In the genomic region with DNA sequence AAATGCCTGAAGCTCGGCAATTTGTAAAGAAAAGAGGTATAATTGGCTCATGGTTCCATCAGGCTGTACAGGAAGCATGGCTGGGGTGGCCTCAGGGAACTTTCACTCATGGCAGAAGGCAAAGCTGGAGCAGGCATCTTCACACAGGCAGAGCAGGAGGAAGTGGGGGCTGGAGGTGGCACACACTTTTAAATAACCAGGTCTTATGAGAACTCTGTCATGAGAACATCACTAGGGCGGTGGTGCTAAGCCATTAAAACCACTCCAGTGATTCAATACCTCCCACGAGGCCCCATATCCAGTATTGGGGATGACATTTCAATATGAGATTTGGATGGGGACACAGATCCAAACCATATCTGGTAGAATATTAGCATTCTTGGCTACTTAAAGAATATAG, we compare ENCODE assay signal across 22 cellular contexts.
"Had no signal": no experiment of that assay in that cellular context is flagged by ENCODE, and none has a peak within 500 bp of the region (broad histone marks: within the 10 kb centered on the region; RNA-seq: fewer than 3 reads in every experiment).

No MANE protein-coding gene starts in this region.

- H3K4me3 ChIP-seq: K562, SJSA1 had no signal

- H3K4me3 Mint-ChIP-seq: IgD-negative memory B cell had no signal

- H3K4me2 ChIP-seq: KMS-11, SK-N-SH had no signal

- H3K9me3 ChIP-seq: SJSA1, SK-N-SH had no signal

- H3K36me3 ChIP-seq: SJSA1 had no signal

- H3K27ac ChIP-seq: HL-60, KMS-11, SJSA1 had no signal

- H3K9me2 ChIP-seq: SK-N-SH had no signal

- H3K4me1 Mint-ChIP-seq: IgD-negative memory B cell had no signal

- H3K27ac Mint-ChIP-seq: IgD-negative memory B cell had no signal

- H3K9me3 Mint-ChIP-seq: IgD-negative memory B cell had no signal

- ATAC-seq: K562 had no signal

- DNase-seq: Kasumi-1, MM.1S, NCI-H1092 treated with DMSO at 0.1 percent for 48 hours, NCI-H146, NCI-H1694 treated with DMSO at 0.1 percent for 48 hours, NCI-H1930, NCI-H2081, NCI-H2171 treated with DMSO at 0.1 percent for 48 hours, NCI-H345, NCI-H446 treated with DMSO at 0.1 percent for 48 hours, NCI-H526, NCI-H82, Right ventricle myocardium superior, RPMI8226, SIG-M5, SK-N-SH, SW 1271 had no signal

- H3K36me3 Mint-ChIP-seq: IgD-negative memory B cell had no signal
